8 cellular contexts compared by ENCODE assay signal in the genomic region with DNA sequence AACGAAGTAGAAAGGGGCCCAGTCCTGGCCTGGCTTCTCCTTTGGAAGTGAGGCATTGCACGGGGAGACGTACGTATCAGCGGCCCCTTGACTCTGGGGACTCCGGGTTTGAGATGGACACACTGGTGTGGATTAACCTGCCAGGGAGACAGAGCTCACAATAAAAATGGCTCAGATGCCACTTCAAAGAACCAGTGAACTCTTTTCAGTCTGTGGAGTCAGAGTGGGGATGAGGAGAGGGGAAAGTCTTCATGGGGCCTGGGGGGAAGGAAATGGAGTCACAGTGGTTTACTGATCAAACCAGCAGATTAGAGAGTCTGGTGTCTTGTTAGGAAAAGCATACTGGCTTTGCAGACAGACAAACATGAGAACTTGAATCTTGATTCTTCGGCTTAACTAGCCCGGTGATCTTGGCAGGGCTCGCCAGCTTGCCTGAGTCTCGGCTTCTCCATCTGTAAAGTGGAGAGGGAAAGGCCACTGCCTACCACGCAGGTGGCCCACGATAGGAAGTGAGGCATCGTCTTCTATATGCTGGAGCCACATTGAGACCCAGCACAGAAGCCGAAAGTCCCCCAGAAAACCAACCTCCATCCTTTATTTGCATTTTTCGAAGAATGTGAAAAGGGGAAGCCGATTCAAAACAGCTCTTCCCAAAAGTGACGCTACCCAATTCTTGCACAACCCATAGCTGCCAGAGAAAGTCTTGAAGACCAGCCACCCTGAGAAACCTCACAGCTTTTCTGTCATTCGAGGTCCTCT. TPM values are rescaled to one million over a fixed set of nuclear protein-coding genes. Genes with fewer than 3 reads are reported as not detected.
DNase-seq lines count a peak whose midpoint lies in the region; ATAC-seq lines count a peak whose summit lies in the region.

A gene with protein sequence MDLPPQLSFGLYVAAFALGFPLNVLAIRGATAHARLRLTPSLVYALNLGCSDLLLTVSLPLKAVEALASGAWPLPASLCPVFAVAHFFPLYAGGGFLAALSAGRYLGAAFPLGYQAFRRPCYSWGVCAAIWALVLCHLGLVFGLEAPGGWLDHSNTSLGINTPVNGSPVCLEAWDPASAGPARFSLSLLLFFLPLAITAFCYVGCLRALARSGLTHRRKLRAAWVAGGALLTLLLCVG (N-terminal part only) (plus strand): TSS at position 732 of the 759 bp plus-strand sequence. CDS start 3,650 bp downstream, outside the sequence.

- H3K36me3 Mint-ChIP-seq in activated CD8-positive, alpha-beta T cell treated with anti-CD3 and anti-CD28 coated beads, Interleukin-2, amount 10 ng/mL, durations not matched to agents 7 days and 5 days (ENCODE audit: low read depth) = no peaks in the 10 kb centered on the region
- H3K36me3 Mint-ChIP-seq in naive thymus-derived CD8-positive, alpha-beta T cell = no peaks in the 10 kb centered on the region

- peaks cover 10% of the 10 kb centered on the region for H3K27me3 Mint-ChIP-seq in activated CD8-positive, alpha-beta T cell treated with anti-CD3 and anti-CD28 coated beads, Interleukin-2, amount 10 ng/mL, durations not matched to agents 7 days and 5 days (ENCODE audit: low read depth)
- H3K27me3 Mint-ChIP-seq in naive thymus-derived CD8-positive, alpha-beta T cell = peaks cover 0 to 20% (median 5%) of the 10 kb centered on the region in 5 donors

- H3K27ac ChIP-seq in BLaER1 = peak within 1 kb of the TSS; percentile 88

- H3K27me3 ChIP-seq in BLaER1 = no peaks in the 10 kb centered on the region

- H3K4me3 ChIP-seq in BLaER1 = peak within 1 kb of the TSS; percentile 20; the same call in 1 of the 2 replicates

- POLR2A ChIA-PET in activated CD8-positive, alpha-beta T cell treated with anti-CD3 and anti-CD28 coated beads, Interleukin-2, amount 10 ng/mL, durations not matched to agents 7 days and 5 days (lab: Charles Lee) = interaction anchor here (1.0 kb wide), 1 partner anchor 11 kb away, joined by 4 read pairs; no protein-coding TSS in a partner anchor
- POLR2A ChIA-PET in naive thymus-derived CD8-positive, alpha-beta T cell (lab: Charles Lee) = interaction anchor here (1.2 to 1.4 kb wide), 3 partner anchors 11 to 51 kb away, joined by 3 to 4 read pairs (median 3); a partner anchor contains a TSS

- H3K4me1 Mint-ChIP-seq in activated CD8-positive, alpha-beta T cell treated with anti-CD3 and anti-CD28 coated beads, Interleukin-2, amount 10 ng/mL, durations not matched to agents 7 days and 5 days (ENCODE audit: low read depth) = peaks cover 31% of the 10 kb centered on the region
- H3K4me1 Mint-ChIP-seq in naive thymus-derived CD8-positive, alpha-beta T cell = peaks cover 17 to 51% (median 28%) of the 10 kb centered on the region in 4 donors

- peaks cover 49% of the 10 kb centered on the region for H3K36me3 ChIP-seq in BLaER1

- H3K9me3 Mint-ChIP-seq in activated CD8-positive, alpha-beta T cell treated with anti-CD3 and anti-CD28 coated beads, Interleukin-2, amount 10 ng/mL, durations not matched to agents 7 days and 5 days (ENCODE audit: insufficient read depth) = no peaks in the 10 kb centered on the region
- H3K9me3 Mint-ChIP-seq in naive thymus-derived CD8-positive, alpha-beta T cell = no peaks in the 10 kb centered on the region

- ATAC-seq in GM19438 (IDR thresholded peaks at IDR 0.05; ENCODE audit: low read depth, unreplicated experiment) = peak; percentile 55
- ATAC-seq in HG03439 (IDR thresholded peaks at IDR 0.05; ENCODE audit: unreplicated experiment) = peak; percentile 36
- peak; percentile 70 for ATAC-seq in activated CD8-positive, alpha-beta T cell treated with anti-CD3 and anti-CD28 coated beads, Interleukin-2, amount 10 ng/mL, durations not matched to agents 7 days and 5 days
- ATAC-seq in naive thymus-derived CD8-positive, alpha-beta T cell = peak; percentile 73 to 74

- H4K20me1 ChIP-seq in BLaER1 = peaks cover 19% of the 10 kb centered on the region; the same call in 1 of the 2 replicates

- peak; percentile 55 for DNase-seq in activated CD8-positive, alpha-beta T cell treated with anti-CD3 and anti-CD28 coated beads, Interleukin-2, amount 10 ng/mL, durations not matched to agents 7 days and 5 days
- DNase-seq in naive thymus-derived CD8-positive, alpha-beta T cell = peak in 7 of 10 donors; percentile 34 to 54 (median 40)
- no peak for DNase-seq in DMS153 treated with DMSO at 0.1 percent for 48 hours (lab: John Stamatoyannopoulos, UW; ENCODE audit: unreplicated experiment)
- no peak for DNase-seq in SW 1271 (lab: John Stamatoyannopoulos, UW)
- no peak for DNase-seq in NCI-H1694 (lab: John Stamatoyannopoulos, UW)

- peak within 1 kb of the TSS; percentile 64 for H3K9ac ChIP-seq in BLaER1

- no peaks in the 10 kb centered on the region for H3K9me3 ChIP-seq in BLaER1

- CTCF ChIA-PET in activated CD8-positive, alpha-beta T cell treated with anti-CD3 and anti-CD28 coated beads, Interleukin-2, amount 10 ng/mL, durations not matched to agents 7 days and 5 days (lab: Charles Lee) = interaction anchor here (0.8 to 3.3 kb wide), 6 partner anchors 10 to 148 kb away, joined by 3 to 18 read pairs (median 4); no protein-coding TSS in a partner anchor

- H3K4me3 Mint-ChIP-seq in activated CD8-positive, alpha-beta T cell treated with anti-CD3 and anti-CD28 coated beads, Interleukin-2, amount 10 ng/mL, durations not matched to agents 7 days and 5 days = peak within 1 kb of the TSS; percentile 51
- peak within 1 kb of the TSS; percentile 59 to 82 (median 75) for H3K4me3 Mint-ChIP-seq in naive thymus-derived CD8-positive, alpha-beta T cell

- H3K4me1 ChIP-seq in BLaER1 = peaks cover 100% of the 10 kb centered on the region

- peak within 1 kb of the TSS; percentile 50 for H3K27ac Mint-ChIP-seq in activated CD8-positive, alpha-beta T cell treated with anti-CD3 and anti-CD28 coated beads, Interleukin-2, amount 10 ng/mL, durations not matched to agents 7 days and 5 days
- peak within 1 kb of the TSS; percentile 36 to 98 (median 78) for H3K27ac Mint-ChIP-seq in naive thymus-derived CD8-positive, alpha-beta T cell

- H3K4me2 ChIP-seq in BLaER1 = peak within 1 kb of the TSS; percentile 93

RNA-seq across cellular contexts. Expression of the gene that starts here (rescaled TPM):
- total RNA-seq in activated CD8-positive, alpha-beta T cell treated with anti-CD3 and anti-CD28 coated beads, Interleukin-2, amount 10 ng/mL, durations not matched to agents 7 days and 5 days = not detected
- total RNA-seq in naive thymus-derived CD8-positive, alpha-beta T cell = not detected
- polyA plus RNA-seq in naive thymus-derived CD8-positive, alpha-beta T cell = not detected

Comparison
In these comparisons a context has a peak if more than half of its experiments do, and no peak if none do; other contexts are left out.
1. Peak in DNase-seq and ATAC-seq in activated CD8-positive, alpha-beta T cell treated with anti-CD3 and anti-CD28 coated beads, Interleukin-2, amount 10 ng/mL, durations not matched to agents 7 days and 5 days; RNA of the gene not detected or under 1 TPM.
2. Peak in DNase-seq and ATAC-seq in naive thymus-derived CD8-positive, alpha-beta T cell; RNA of the gene not detected or under 1 TPM.